In genomic region chr11:70130636-70131035, GRCh38 we compare ENCODE assay signal across 6 cellular contexts. TPM values are rescaled to one million over a fixed set of nuclear protein-coding genes. Genes with fewer than 3 reads are reported as not detected.
"Had no signal": no experiment of that assay in that cellular context is flagged by ENCODE, and none has a peak within 500 bp of the region (broad histone marks: within the 10 kb centered on the region; RNA-seq: fewer than 3 reads in every experiment).

No MANE protein-coding gene starts in this region.

- H3K27ac Mint-ChIP-seq: GM23338, H9, IgD-negative memory B cell had no signal

- H3K27ac ChIP-seq: HL-60 had no signal

- H2AFZ ChIP-seq: GM23338 had no signal

- H3K4me3 Mint-ChIP-seq: GM23338, H9, IgD-negative memory B cell had no signal

- H3K4me1 Mint-ChIP-seq: IgD-negative memory B cell had no signal

- H3K36me3 Mint-ChIP-seq: IgD-negative memory B cell had no signal

- H3K9me3 Mint-ChIP-seq: GM23338, H9, IgD-negative memory B cell had no signal

- ATAC-seq: GM23338, HepG2 had no signal

- H3K4me2 ChIP-seq: GM23338 had no signal

- H3K4me3 ChIP-seq: GM23338 had no signal

- DNase-seq: H9, HCEC 1CT had no signal

RNA-seq across cellular contexts. Expression of gene ANO1, which starts 52.5 kb away (rescaled TPM):
- total RNA-seq: HepG2 had no signal
